8 cellular contexts compared by ENCODE assay signal in genomic region chr3:188170461-188171459, GRCh38. TPM values are rescaled to one million over a fixed set of nuclear protein-coding genes. Genes with fewer than 3 reads are reported as not detected.
DNase-seq lines count a peak whose midpoint lies in the region; ATAC-seq, FAIRE-seq and TF ChIP-seq lines count a peak whose summit lies in the region.

No MANE protein-coding gene starts in this region.

- H3K4me1 Mint-ChIP-seq in T-cell = peaks cover 36 to 46% (median 43%) of the 10 kb centered on the region in 3 donors
- peaks cover 50% of the 10 kb centered on the region for H3K4me1 Mint-ChIP-seq in activated T-cell treated with anti-CD3 and anti-CD28 coated beads, Interleukin-2, amount 50 U/mL, for 4 hours (ENCODE audit: low read depth)

- no peak overlapping the region for H3K9ac ChIP-seq in keratinocyte (ENCODE audit: control insufficient read depth, extremely low read depth, insufficient read depth, low read length)

- FAIRE-seq in keratinocyte (lab: Jason Lieb, UNC) = peak; percentile 77

- dilution Hi-C loops in keratinocyte (cut with MboI; ENCODE audit: extremely low pct_ligation_motif_present, low sequenced_read_pairs) = no loop called here

- peaks cover 0 to 5% of the 10 kb centered on the region in 2 experiments for H3K36me3 ChIP-seq in keratinocyte (ENCODE audit: control insufficient read depth in 2 of 2, extremely low read depth in 1 of 2, insufficient read depth in 2 of 2, low read length in 2 of 2)

- no peaks in the 10 kb centered on the region for H3K9me3 ChIP-seq in keratinocyte (ENCODE audit: control insufficient read depth, low read depth, low read length)

- peak; percentile 92 to 99 (median 98) for ATAC-seq in T-cell (replicated peaks in 1 of 4)
- peak; percentile 92 to 95 for ATAC-seq in activated T-cell treated with anti-CD3 and anti-CD28 coated beads, Interleukin-2, amount 50 U/mL, for 4 hours

- peaks cover 78% of the 10 kb centered on the region for H3K79me2 ChIP-seq in keratinocyte (ENCODE audit: control insufficient read depth, insufficient read depth, low read length)

- no peaks in the 10 kb centered on the region for H3K27me3 ChIP-seq in keratinocyte (ENCODE audit: control insufficient read depth, extremely low read depth, insufficient read depth, low read length)

- no peaks in the 10 kb centered on the region for H3K27me3 Mint-ChIP-seq in T-cell
- H3K27me3 Mint-ChIP-seq in activated T-cell treated with anti-CD3 and anti-CD28 coated beads, Interleukin-2, amount 50 U/mL, for 4 hours (ENCODE audit: low read depth) = no peaks in the 10 kb centered on the region

- TF ChIP-seq CTCF in keratinocyte (optimal IDR thresholded peaks at IDR 0.05 in 1 of 3, IDR thresholded peaks at IDR 0.05 in 1 of 3, conservative IDR thresholded peaks at IDR 0.05 in 1 of 3; ENCODE audit: extremely low read depth in 1 of 3, insufficient read depth in 2 of 3, low read length in 3 of 3) = peak in 1 of 3 experiments; percentile 3

- peak overlapping the region; percentile 33 for H3K4me2 ChIP-seq in keratinocyte (ENCODE audit: control insufficient read depth, extremely low read depth, insufficient read depth, low read depth, low read length)

- DNase-seq in T-cell = peak in 20 of 34 experiments; percentile 8 to 47 (median 28)
- DNase-seq in activated T-cell treated with anti-CD3 and anti-CD28 coated beads, Interleukin-2, amount 50 U/mL, for 4 hours = peak; percentile 53
- no peak for DNase-seq in keratinocyte (ENCODE audit: low read depth, low spot score)
- peak; percentile 41 to 42 for DNase-seq in stimulated activated CD8-positive, alpha-beta memory T cell treated with anti-CD3 and anti-CD28 coated beads, Interleukin-7, amount 100 ng/mL, for 4 hours (ENCODE audit: low read depth in 2 of 2)
- DNase-seq in DMS79 (lab: John Stamatoyannopoulos, UW) = no peak
- no peak for DNase-seq in NCI-H2227 treated with DMSO at 0.1 percent for 48 hours (lab: John Stamatoyannopoulos, UW)
- no peak for DNase-seq in hippocampal formation (lab: John Stamatoyannopoulos, UW)
- DNase-seq in AML-193 (lab: John Stamatoyannopoulos, UW) = no peak

- H3K9me1 ChIP-seq in keratinocyte (ENCODE audit: control insufficient read depth, extremely low read depth, insufficient read depth, low read length) = no peaks in the 10 kb centered on the region

- no peak overlapping the region for H3K4me3 ChIP-seq in keratinocyte (ENCODE audit: control insufficient read depth in 2 of 3, extremely low read depth in 1 of 3, insufficient read depth in 2 of 3, low read depth in 1 of 3, low read length in 3 of 3)

- POLR2A ChIA-PET in T-cell (lab: Charles Lee) = interaction anchor here in 1 of 2 donors (0.6 kb wide), 1 partner anchor 15 kb away, joined by 6 read pairs; no protein-coding TSS in a partner anchor

- no peak overlapping the region for H3K4me3 Mint-ChIP-seq in T-cell
- H3K4me3 Mint-ChIP-seq in activated T-cell treated with anti-CD3 and anti-CD28 coated beads, Interleukin-2, amount 50 U/mL, for 4 hours = peak overlapping the region; percentile 44

- H3K27ac Mint-ChIP-seq in T-cell = peak overlapping the region; percentile 74 to 88

- H3K36me3 Mint-ChIP-seq in T-cell = peaks cover 18% of the 10 kb centered on the region
- peaks cover 8% of the 10 kb centered on the region for H3K36me3 Mint-ChIP-seq in activated T-cell treated with anti-CD3 and anti-CD28 coated beads, Interleukin-2, amount 50 U/mL, for 4 hours (ENCODE audit: insufficient read depth)

- H3K9me3 Mint-ChIP-seq in T-cell = no peaks in the 10 kb centered on the region
- H3K9me3 Mint-ChIP-seq in activated T-cell treated with anti-CD3 and anti-CD28 coated beads, Interleukin-2, amount 50 U/mL, for 4 hours = no peaks in the 10 kb centered on the region

- H3K4me1 ChIP-seq in keratinocyte (ENCODE audit: control insufficient read depth, extremely low read depth, insufficient read depth, low read length) = peaks cover 11% of the 10 kb centered on the region

- peaks cover 7% of the 10 kb centered on the region for H4K20me1 ChIP-seq in keratinocyte (ENCODE audit: control insufficient read depth, extremely low read depth, insufficient read depth, low read length)

- no peak overlapping the region for H3K27ac ChIP-seq in keratinocyte (ENCODE audit: control insufficient read depth, insufficient read depth, low read length)

- CTCF ChIA-PET in T-cell (lab: Charles Lee) = interaction anchor here (0.6 to 1.1 kb wide), 5 partner anchors 425 to 1169 kb away, joined by 3 to 5 read pairs (median 4); partner anchors contain the start of gene BCL6 (in 1 of the 2)

- no peak overlapping the region for H2AFZ ChIP-seq in keratinocyte (ENCODE audit: control insufficient read depth, low read length)

RNA-seq across cellular contexts. Expression of gene LPP, which starts 16.8 kb away (rescaled TPM):
- total RNA-seq in T-cell = 10 to 100 TPM; 23.8 to 82.6 (median 39.3) TPM
- 10 to 100 TPM; 15.5 to 19.2 (median 16.5) TPM for total RNA-seq in activated T-cell treated with anti-CD3 and anti-CD28 coated beads, Interleukin-2, amount 50 U/mL, for 4 hours
- polyA plus RNA-seq in keratinocyte = 13.3 to 19.4 TPM (median 16.0 TPM) in 3 replicates
- 4.2 TPM for polyA plus RNA-seq in keratinocyte (2011; ENCODE audit: low read depth)
- 9.6 and 14.9 TPM in 2 replicates for polyA plus RNA-seq in keratinocyte (2011; cell fraction: cytosol; rRNA removed)
- polyA plus RNA-seq in keratinocyte (2011; cell fraction: nucleus; rRNA removed) = 35.2 and 41.4 TPM in 2 replicates
- 8.6 and 11.0 TPM in 2 replicates for polyA plus RNA-seq in keratinocyte (2012; ENCODE audit: low replicate concordance)
- 119 to 272 TPM (median 187 TPM) in 3 replicates for polyA minus RNA-seq in keratinocyte
- polyA minus RNA-seq in keratinocyte (2011; cell fraction: cytosol; rRNA and poly(A)+ RNA removed) = 27.6 TPM
- 64.7 and 145 TPM in 2 replicates for polyA minus RNA-seq in keratinocyte (2011; cell fraction: nucleus; rRNA and poly(A)+ RNA removed)

Comparison
In these comparisons a context has a peak if more than half of its experiments do, and no peak if none do; other contexts are left out.
1. DNase-seq: peak in T-cell (20 of 34), activated T-cell treated with anti-CD3 and anti-CD28 coated beads, Interleukin-2, amount 50 U/mL, for 4 hours (single experiment) and stimulated activated CD8-positive, alpha-beta memory T cell treated with anti-CD3 and anti-CD28 coated beads, Interleukin-7, amount 100 ng/mL, for 4 hours (2 of 2); none in keratinocyte (single experiment), DMS79 (single experiment), NCI-H2227 treated with DMSO at 0.1 percent for 48 hours (single experiment), hippocampal formation (0 of 2) and AML-193 (0 of 2).